ENCODE assay signal across 2 cellular contexts in the genomic region with DNA sequence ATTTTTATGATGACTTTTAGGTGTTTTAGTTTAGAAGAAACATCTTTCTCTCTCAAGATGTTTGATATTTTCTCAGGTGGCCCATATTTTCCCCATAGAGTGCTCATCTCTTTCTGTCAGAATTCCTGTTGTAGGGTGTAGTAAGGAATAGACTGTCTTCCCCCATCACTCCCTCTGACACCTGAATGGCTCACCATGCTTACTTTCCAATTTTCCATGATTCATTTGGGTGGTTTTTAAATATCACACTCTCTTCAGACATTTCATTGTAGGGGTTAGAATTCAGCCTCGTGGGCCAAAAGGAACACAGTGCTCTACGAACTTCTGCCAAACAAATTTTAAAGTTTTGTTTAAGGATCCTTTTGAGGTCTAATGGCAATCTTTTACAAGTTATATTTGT.
TF ChIP-seq lines count a peak whose summit lies in the region.

No MANE protein-coding gene starts in this region.

TF ChIP-seq in HepG2, 621 proteins besides CTCF, POLR2A, EP300 and RAD21 (continued from another document):
- TF ChIP-seq ZNF710 (CRISPR knock-in tag; IDR thresholded peaks at IDR 0.05; ENCODE audit: borderline replicate concordance) (no peak), ZNF160 (CRISPR knock-in tag; IDR thresholded peaks at IDR 0.05) (no peak), ZNF703 (CRISPR knock-in tag; IDR thresholded peaks at IDR 0.05; ENCODE audit: borderline replicate concordance) (no peak), LRRFIP1 (CRISPR knock-in tag; conservative IDR thresholded peaks at IDR 0.05) (no peak), ZNF382 (CRISPR knock-in tag; IDR thresholded peaks at IDR 0.05; ENCODE audit: borderline replicate concordance) (no peak), NCOA2 (CRISPR knock-in tag; IDR thresholded peaks at IDR 0.05) (no peak), KDM3A (CRISPR knock-in tag; IDR thresholded peaks at IDR 0.05; ENCODE audit: low read depth) (no peak), AHDC1 (CRISPR knock-in tag; IDR thresholded peaks at IDR 0.05; ENCODE audit: borderline replicate concordance) (no peak), IRF9 (CRISPR knock-in tag; IDR thresholded peaks at IDR 0.05; ENCODE audit: borderline replicate concordance) (no peak), TEAD2 (CRISPR knock-in tag; IDR thresholded peaks at IDR 0.05) (no peak)
- TF ChIP-seq, protein P1, sequence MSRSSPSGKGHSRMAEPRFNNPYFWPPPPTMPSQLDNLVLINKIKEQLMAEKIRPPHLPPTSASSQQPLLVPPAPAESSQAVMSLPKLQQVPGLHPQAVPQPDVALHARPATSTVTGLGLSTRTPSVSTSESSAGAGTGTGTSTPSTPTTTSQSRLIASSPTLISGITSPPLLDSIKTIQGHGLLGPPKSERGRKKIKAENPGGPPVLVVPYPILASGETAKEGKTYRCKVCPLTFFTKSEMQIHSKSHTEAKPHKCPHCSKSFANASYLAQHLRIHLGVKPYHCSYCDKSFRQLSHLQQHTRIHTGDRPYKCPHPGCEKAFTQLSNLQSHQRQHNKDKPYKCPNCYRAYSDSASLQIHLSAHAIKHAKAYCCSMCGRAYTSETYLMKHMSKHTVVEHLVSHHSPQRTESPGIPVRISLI (CRISPR knock-in tag; IDR thresholded peaks at IDR 0.05; ENCODE audit: borderline replicate concordance): no peak

TF ChIP-seq in neural cell, 6 proteins besides CTCF, POLR2A, EP300 and RAD21 (continued from another document):
- TF ChIP-seq REST (IDR thresholded peaks at IDR 0.05; ENCODE audit: borderline replicate concordance): no peak
- no peak for TF ChIP-seq SMC3 (conservative IDR thresholded peaks at IDR 0.05; ENCODE audit: poor library complexity)
- no peak for TF ChIP-seq POLR2AphosphoS5 (IDR thresholded peaks at IDR 0.05)
